In the genomic region with DNA sequence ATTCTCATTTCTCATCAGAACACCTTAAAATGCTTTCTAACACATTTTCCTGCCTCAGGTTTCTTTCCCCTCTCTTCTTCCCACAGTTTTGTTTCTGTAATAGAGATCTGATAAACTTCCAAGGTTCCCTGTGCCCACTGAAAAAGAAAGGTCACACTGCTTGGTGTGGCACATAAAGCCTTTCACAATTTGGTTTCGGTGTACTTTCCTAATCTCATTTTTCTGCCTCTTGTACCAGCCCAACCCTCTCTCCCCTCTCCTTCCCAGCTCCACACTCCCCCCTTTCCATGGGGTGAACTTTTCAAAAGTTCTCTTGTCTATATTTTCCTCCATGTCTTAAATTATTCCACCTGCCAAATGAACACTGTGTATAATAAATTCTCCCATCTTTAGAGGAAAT, we compare ENCODE assay signal across 11 cellular contexts.
"Had no signal": no experiment of that assay in that cellular context is flagged by ENCODE, and none has a peak within 500 bp of the region (broad histone marks: within the 10 kb centered on the region; RNA-seq: fewer than 3 reads in every experiment).

No MANE protein-coding gene starts in this region.

- DNase-seq: activated CD4-positive, alpha-beta T cell treated with anti-CD3 and anti-CD28 coated beads, Interleukin-2, amount 10 ng/mL, durations not matched to agents 7 days and 5 days; activated CD8-positive, alpha-beta memory T cell treated with anti-CD3 and anti-CD28 coated beads for 24 hours; activated effector memory CD4-positive, alpha-beta T cell treated with anti-CD3 and anti-CD28 coated beads, Interleukin-2, amount 50 U/mL, for 16 hours; aorta; colonic mucosa; effector CD4-positive, alpha-beta T cell had no signal

- H3K9me3 ChIP-seq: colonic mucosa had no signal

- H3K27ac ChIP-seq: cardiac muscle cell, colonic mucosa, parathyroid adenoma, SK-N-MC, skin epidermis had no signal

- H3K27me3 Mint-ChIP-seq: activated CD4-positive, alpha-beta T cell treated with anti-CD3 and anti-CD28 coated beads, Interleukin-2, amount 10 ng/mL, durations not matched to agents 7 days and 5 days had no signal

- H3K4me3 Mint-ChIP-seq: activated CD4-positive, alpha-beta T cell treated with anti-CD3 and anti-CD28 coated beads, Interleukin-2, amount 10 ng/mL, durations not matched to agents 7 days and 5 days had no signal

- H3K9me3 Mint-ChIP-seq: activated CD4-positive, alpha-beta T cell treated with anti-CD3 and anti-CD28 coated beads, Interleukin-2, amount 10 ng/mL, durations not matched to agents 7 days and 5 days had no signal

- H3K27me3 ChIP-seq: cardiac muscle cell, colonic mucosa had no signal

- FAIRE-seq: frontal cortex had no signal

- H3K4me1 ChIP-seq: colonic mucosa, parathyroid adenoma had no signal

- H3K36me3 ChIP-seq: cardiac muscle cell, colonic mucosa had no signal

- H3K4me3 ChIP-seq: cardiac muscle cell, colonic mucosa, SK-N-MC, skin epidermis had no signal

- H3K9ac ChIP-seq: parathyroid adenoma had no signal
